20 cellular contexts compared by ENCODE assay signal in genomic region chr11:114072978-114073377, GRCh38. TPM values are rescaled to one million over a fixed set of nuclear protein-coding genes. Genes with fewer than 3 reads are reported as not detected.
DNase-seq lines count a peak whose midpoint lies in the region; ATAC-seq and TF ChIP-seq lines count a peak whose summit lies in the region.
"Had no signal": no experiment of that assay in that cellular context is flagged by ENCODE, and none has a peak within 500 bp of the region (broad histone marks: within the 10 kb centered on the region; RNA-seq: fewer than 3 reads in every experiment).

No MANE protein-coding gene starts in this region.

- ATAC-seq in stimulated activated effector memory CD8-positive, alpha-beta T cell treated with anti-CD3 and anti-CD28 coated beads, Interleukin-12 subunit alpha, Interleukin-12 subunit beta, amount 100 ng/mL, for 72 hours = peak; percentile 22
- no peak for ATAC-seq in HG02798 (IDR thresholded peaks at IDR 0.05; ENCODE audit: poor library complexity, unreplicated experiment)
- ATAC-seq: A549; foreskin keratinocyte; GM12878; stimulated activated naive B cell treated with anti-CD40 and anti-IgM and Interleukin-4, amounts not matched to agents 10 μg/mL and 1 μg/mL and 100 μg/mL, for 72 hours had no signal

- DNase-seq in activated CD4-positive, alpha-beta T cell treated with anti-CD3 and anti-CD28 coated beads, Interleukin-2, amount 10 ng/mL, durations not matched to agents 24 days and 14 days = no peak
- no peak for DNase-seq in activated CD4-positive, alpha-beta T cell treated with anti-CD3 and anti-CD28 coated beads for 48 hours
- DNase-seq in HL-60 (ENCODE audit: low read depth in 1 of 2, low spot score in 1 of 2) = peak in 1 of 2 experiments; percentile 64
- no peak for DNase-seq in ascending aorta (ENCODE audit: low spot score in 2 of 2)
- DNase-seq in stimulated activated effector memory CD8-positive, alpha-beta T cell treated with anti-CD3 and anti-CD28 coated beads, Interleukin-12 subunit alpha, Interleukin-12 subunit beta, amount 100 ng/mL, for 72 hours (ENCODE audit: low spot score in 2 of 2) = no peak
- DNase-seq in SIG-M5 (lab: John Stamatoyannopoulos, UW) = no peak
- no peak for DNase-seq in HCEC 1CT
- DNase-seq: activated naive CD4-positive, alpha-beta T cell treated with Interleukin-2 at 50 U/mL for 16 hours; COR-L47; endodermal cell; foreskin keratinocyte; NCI-H1048; NCI-H2107; stimulated activated naive B cell treated with anti-CD40 and anti-IgM and Interleukin-4, amounts not matched to agents 10 μg/mL and 1 μg/mL and 100 μg/mL, for 72 hours had no signal

- peaks cover 41 to 83% of the 10 kb centered on the region in 2 donors for H3K4me1 ChIP-seq in ascending aorta
- H3K4me1 ChIP-seq: A549, foreskin keratinocyte, HAP-1 had no signal

- H3K27ac Mint-ChIP-seq in activated CD4-positive, alpha-beta T cell treated with anti-CD3 and anti-CD28 coated beads, Interleukin-2, amount 10 ng/mL, durations not matched to agents 24 days and 14 days = peak overlapping the region; percentile 81
- H3K27ac Mint-ChIP-seq in stimulated activated effector memory CD8-positive, alpha-beta T cell treated with anti-CD3 and anti-CD28 coated beads, Interleukin-12 subunit alpha, Interleukin-12 subunit beta, amount 100 ng/mL, for 72 hours = peak overlapping the region; percentile 79
- H3K27ac Mint-ChIP-seq: endodermal cell; stimulated activated naive B cell treated with anti-CD40 and anti-IgM and Interleukin-4, amounts not matched to agents 10 μg/mL and 1 μg/mL and 100 μg/mL, for 72 hours had no signal

- peaks cover 43 to 83% of the 10 kb centered on the region in 2 donors for H3K36me3 ChIP-seq in ascending aorta
- H3K36me3 ChIP-seq: HAP-1 had no signal

- no peak for TF ChIP-seq CTCF in HL-60 (IDR thresholded peaks at IDR 0.05; ENCODE audit: insufficient read depth, low read length)
- no peak for TF ChIP-seq CTCF in ascending aorta (IDR thresholded peaks at IDR 0.05)

- H3K4me3 ChIP-seq in HL-60 (replicated peaks; ENCODE audit: insufficient read depth, low read length) (no peak overlapping the region), ascending aorta (peak overlapping the region in 1 of 2 donors; percentile 60)
- H3K4me3 ChIP-seq: A549, GM12878, HAP-1, smooth muscle cell had no signal

- H3K9me3 ChIP-seq in ascending aorta = no peaks in the 10 kb centered on the region
- H3K9me3 ChIP-seq: A549, HAP-1 had no signal

- H3K27ac ChIP-seq in HL-60 (replicated peaks) = peak overlapping the region; percentile 66
- peak overlapping the region; percentile 1 to 89 for H3K27ac ChIP-seq in ascending aorta
- H3K27ac ChIP-seq: A549, foreskin keratinocyte had no signal

- H3K27me3 Mint-ChIP-seq in activated CD4-positive, alpha-beta T cell treated with anti-CD3 and anti-CD28 coated beads, Interleukin-2, amount 10 ng/mL, durations not matched to agents 24 days and 14 days = peaks cover 26% of the 10 kb centered on the region

- H3K9me3 Mint-ChIP-seq in activated CD4-positive, alpha-beta T cell treated with anti-CD3 and anti-CD28 coated beads, Interleukin-2, amount 10 ng/mL, durations not matched to agents 24 days and 14 days = no peaks in the 10 kb centered on the region
- H3K9me3 Mint-ChIP-seq in stimulated activated effector memory CD8-positive, alpha-beta T cell treated with anti-CD3 and anti-CD28 coated beads, Interleukin-12 subunit alpha, Interleukin-12 subunit beta, amount 100 ng/mL, for 72 hours = no peaks in the 10 kb centered on the region
- H3K9me3 Mint-ChIP-seq: endodermal cell; stimulated activated naive B cell treated with anti-CD40 and anti-IgM and Interleukin-4, amounts not matched to agents 10 μg/mL and 1 μg/mL and 100 μg/mL, for 72 hours had no signal

- H3K36me3 Mint-ChIP-seq in activated CD4-positive, alpha-beta T cell treated with anti-CD3 and anti-CD28 coated beads, Interleukin-2, amount 10 ng/mL, durations not matched to agents 24 days and 14 days (ENCODE audit: low read depth) = no peaks in the 10 kb centered on the region
- peaks cover 92% of the 10 kb centered on the region for H3K36me3 Mint-ChIP-seq in stimulated activated effector memory CD8-positive, alpha-beta T cell treated with anti-CD3 and anti-CD28 coated beads, Interleukin-12 subunit alpha, Interleukin-12 subunit beta, amount 100 ng/mL, for 72 hours

- intact Hi-C loops in activated CD4-positive, alpha-beta T cell treated with anti-CD3 and anti-CD28 coated beads, Interleukin-2, amount 10 ng/mL, durations not matched to agents 24 days and 14 days (cut with micrococcal nuclease) = loop anchor here (2.0 kb wide), 1 partner anchor 14 kb away; the partner anchor contains the start of gene ZBTB16
- intact Hi-C loops in ascending aorta (cut with DNase I) = no loop called here

- H3K4me1 Mint-ChIP-seq in activated CD4-positive, alpha-beta T cell treated with anti-CD3 and anti-CD28 coated beads, Interleukin-2, amount 10 ng/mL, durations not matched to agents 24 days and 14 days = peaks cover 31% of the 10 kb centered on the region
- H3K4me1 Mint-ChIP-seq in stimulated activated effector memory CD8-positive, alpha-beta T cell treated with anti-CD3 and anti-CD28 coated beads, Interleukin-12 subunit alpha, Interleukin-12 subunit beta, amount 100 ng/mL, for 72 hours = peaks cover 60% of the 10 kb centered on the region

- H3K27me3 ChIP-seq in HL-60 (ENCODE audit: insufficient read depth, poor library complexity, severe bottlenecking) (no peaks in the 10 kb centered on the region), ascending aorta (no peaks in the 10 kb centered on the region)

- H3K4me3 Mint-ChIP-seq in activated CD4-positive, alpha-beta T cell treated with anti-CD3 and anti-CD28 coated beads, Interleukin-2, amount 10 ng/mL, durations not matched to agents 24 days and 14 days = no peak overlapping the region
- H3K4me3 Mint-ChIP-seq in stimulated activated effector memory CD8-positive, alpha-beta T cell treated with anti-CD3 and anti-CD28 coated beads, Interleukin-12 subunit alpha, Interleukin-12 subunit beta, amount 100 ng/mL, for 72 hours = peak overlapping the region; percentile 80
- H3K4me3 Mint-ChIP-seq: endodermal cell; IgD-negative memory B cell; stimulated activated naive B cell treated with anti-CD40 and anti-IgM and Interleukin-4, amounts not matched to agents 10 μg/mL and 1 μg/mL and 100 μg/mL, for 72 hours had no signal

RNA-seq across cellular contexts. Expression of gene ZBTB16, which starts 13.5 kb away (rescaled TPM):
- total RNA-seq in activated CD4-positive, alpha-beta T cell treated with anti-CD3 and anti-CD28 coated beads, Interleukin-2, amount 10 ng/mL, durations not matched to agents 24 days and 14 days = 2.5 and 3.8 TPM in 2 replicates
- total RNA-seq in ascending aorta = 344 TPM
- total RNA-seq: foreskin keratinocyte, smooth muscle cell had no signal

Comparison
In these comparisons a context has a peak if more than half of its experiments do, and no peak if none do; other contexts are left out.
1. RNA of gene ZBTB16, which starts 13.5 kb away (total RNA-seq): 344 TPM in ascending aorta (single experiment); 2.5 to 3.8 TPM in activated CD4-positive, alpha-beta T cell treated with anti-CD3 and anti-CD28 coated beads, Interleukin-2, amount 10 ng/mL, durations not matched to agents 24 days and 14 days; every median in the first group is over 10 times any median in the second.